ENCODE assay signal across 1 cellular context in genomic region chr1:13807213-13807612, GRCh38.
A peak's percentile ranks its signal among the peaks of the same experiment; 100 is the strongest.
TF ChIP-seq lines count a peak whose summit lies in the region.

No MANE protein-coding gene starts in this region.

TF ChIP-seq in K562, 482 proteins besides CTCF, POLR2A, EP300 and RAD21 (continued from another document):
- TF ChIP-seq, protein P1, sequence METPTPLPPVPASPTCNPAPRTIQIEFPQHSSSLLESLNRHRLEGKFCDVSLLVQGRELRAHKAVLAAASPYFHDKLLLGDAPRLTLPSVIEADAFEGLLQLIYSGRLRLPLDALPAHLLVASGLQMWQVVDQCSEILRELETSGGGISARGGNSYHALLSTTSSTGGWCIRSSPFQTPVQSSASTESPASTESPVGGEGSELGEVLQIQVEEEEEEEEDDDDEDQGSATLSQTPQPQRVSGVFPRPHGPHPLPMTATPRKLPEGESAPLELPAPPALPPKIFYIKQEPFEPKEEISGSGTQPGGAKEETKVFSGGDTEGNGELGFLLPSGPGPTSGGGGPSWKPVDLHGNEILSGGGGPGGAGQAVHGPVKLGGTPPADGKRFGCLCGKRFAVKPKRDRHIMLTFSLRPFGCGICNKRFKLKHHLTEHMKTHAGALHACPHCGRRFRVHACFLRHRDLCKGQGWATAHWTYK (CRISPR knock-in tag; IDR thresholded peaks at IDR 0.05), result no peak
- no peak for TF ChIP-seq ZSCAN32 (CRISPR knock-in tag; IDR thresholded peaks at IDR 0.05)
- peak; percentile 42; the same call in 1 of the 2 replicates for TF ChIP-seq SMC3 (conservative IDR thresholded peaks at IDR 0.05; ENCODE audit: insufficient read depth, low read depth, low read length)
TF ChIP-seq in K562: peak in this region for 4.
